In the genomic region with DNA sequence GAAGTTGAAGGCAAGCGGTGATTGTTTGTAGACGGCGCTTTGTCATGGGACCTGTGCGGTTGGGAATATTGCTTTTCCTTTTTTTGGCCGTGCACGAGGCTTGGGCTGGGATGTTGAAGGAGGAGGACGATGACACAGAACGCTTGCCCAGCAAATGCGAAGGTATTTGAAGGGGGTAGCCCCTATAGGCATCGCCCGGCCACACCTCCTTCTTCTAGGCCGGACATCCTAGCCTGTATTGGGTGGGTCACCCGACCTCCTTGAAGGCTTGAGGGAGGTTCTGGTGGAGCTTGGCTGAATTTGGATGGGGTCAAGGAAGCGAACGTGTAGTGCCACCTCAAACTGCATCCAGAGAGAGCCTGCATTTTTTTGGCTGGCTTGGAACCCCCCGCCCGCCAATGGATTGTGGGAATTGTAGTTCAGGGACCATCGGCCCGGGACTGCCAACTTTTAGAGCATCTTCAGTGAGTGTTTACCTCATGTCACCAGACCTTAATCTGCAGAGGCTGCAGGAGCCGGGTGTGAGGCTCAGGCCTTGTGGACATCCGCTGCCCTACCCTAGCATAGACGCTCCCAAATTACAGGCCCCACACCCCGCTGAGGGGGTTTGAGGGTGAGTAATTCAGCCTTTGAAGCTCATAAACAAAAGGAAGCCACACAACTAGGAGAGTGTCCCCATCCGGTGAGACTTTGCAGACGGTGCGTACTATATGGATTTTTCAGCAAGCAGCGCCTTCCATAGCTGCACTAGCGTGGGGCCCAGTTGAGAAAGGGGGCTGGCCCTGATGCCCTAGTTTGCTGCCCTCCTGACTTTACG, we compare ENCODE assay signal across 8 cellular contexts. TPM values are rescaled to one million over a fixed set of nuclear protein-coding genes. Genes with fewer than 3 reads are reported as not detected.
A peak's percentile ranks its signal among the peaks of the same experiment; 100 is the strongest.
DNase-seq lines count a peak whose midpoint lies in the region; ATAC-seq and TF ChIP-seq lines count a peak whose summit lies in the region.

No MANE protein-coding gene starts in this region.

- intact Hi-C loops in CD8-positive, alpha-beta T cell (cut with DNase I, micrococcal nuclease): loop anchor here (1.0 to 10.0 kb wide), 6 partner anchors 7 to 315 kb away; partner anchors contain the start of genes AP4M1 (in 2 of the 2), MCM7 (in 2 of the 2), ZNF3 (in 2 of the 2) and PPP1R35 (in 1 of the 2)
- intact Hi-C loops in heart right ventricle (cut with DNase I): loop anchor here in 4 of 10 donors (1.0 to 10.0 kb wide), 3 partner anchors 19 to 205 kb away; partner anchors contain the start of genes AP4M1 (in 3 of the 4), MCM7 (in 3 of the 4) and TRIM4 (in 1 of the 4)

- H3K9me3 ChIP-seq in CD8-positive, alpha-beta T cell (ENCODE audit: low read length): no peaks in the 10 kb centered on the region
- no peaks in the 10 kb centered on the region for H3K9me3 ChIP-seq in heart right ventricle

- peaks cover 35% of the 10 kb centered on the region for H3K4me1 Mint-ChIP-seq in CD8-positive, alpha-beta T cell (ENCODE audit: low read depth)
- peaks cover 35% of the 10 kb centered on the region for H3K4me1 Mint-ChIP-seq in activated naive CD8-positive, alpha-beta T cell treated with anti-CD3 and anti-CD28 coated beads, Interleukin-2, amount 50 U/mL, for 24 hours

- peak overlapping the region; percentile 80 for H3K4me3 ChIP-seq in CD8-positive, alpha-beta T cell (ENCODE audit: low read depth, low read length)
- H3K4me3 ChIP-seq in heart right ventricle (peak overlapping the region; percentile 51 to 86 (median 74)), urinary bladder (ENCODE audit: low read depth, low read length) (peak overlapping the region; percentile 46)

- CTCF ChIA-PET in CD8-positive, alpha-beta T cell (lab: Charles Lee): interaction anchor here (1.5 to 1.8 kb wide), 2 partner anchors 12 to 98 kb away, joined by 5 to 29 read pairs; no protein-coding TSS in a partner anchor
- CTCF ChIA-PET in RWPE1 (lab: Yijun Ruan, JAX): no interaction called here

- ATAC-seq in CD8-positive, alpha-beta T cell: peak; percentile 63
- peak; percentile 39 for ATAC-seq in GM19328 (IDR thresholded peaks at IDR 0.05; ENCODE audit: unreplicated experiment)
- peak; percentile 59 for ATAC-seq in HG03442 (IDR thresholded peaks at IDR 0.05; ENCODE audit: unreplicated experiment)
- peak; percentile 78 for ATAC-seq in activated naive CD8-positive, alpha-beta T cell treated with anti-CD3 and anti-CD28 coated beads, Interleukin-2, amount 50 U/mL, for 24 hours
- peak; percentile 63 to 78 (median 74) for ATAC-seq in heart right ventricle

- H3K9me3 Mint-ChIP-seq in CD8-positive, alpha-beta T cell: no peaks in the 10 kb centered on the region
- H3K9me3 Mint-ChIP-seq in activated naive CD8-positive, alpha-beta T cell treated with anti-CD3 and anti-CD28 coated beads, Interleukin-2, amount 50 U/mL, for 24 hours: no peaks in the 10 kb centered on the region

- DNase-seq in CD8-positive, alpha-beta T cell: peak; percentile 52 to 83 (median 61)
- peak; percentile 68 for DNase-seq in RWPE1 (ENCODE audit: low spot score)
- peak; percentile 61 for DNase-seq in activated naive CD8-positive, alpha-beta T cell treated with anti-CD3 and anti-CD28 coated beads, Interleukin-2, amount 50 U/mL, for 24 hours
- peak; percentile 51 to 69 for DNase-seq in heart right ventricle
- DNase-seq in pons (ENCODE audit: low spot score): peak; percentile 75

- TF ChIP-seq CTCF in CD8-positive, alpha-beta T cell (IDR thresholded peaks at IDR 0.05): no peak
- TF ChIP-seq CTCF in RWPE1 (conservative IDR thresholded peaks at IDR 0.05; ENCODE audit: low read depth) (no peak), heart right ventricle (IDR thresholded peaks at IDR 0.05) (no peak)

- no peaks in the 10 kb centered on the region for H3K36me3 ChIP-seq in CD8-positive, alpha-beta T cell (ENCODE audit: insufficient read depth, low read length)
- H3K36me3 ChIP-seq in heart right ventricle (peaks cover 0 to 20% (median 0%) of the 10 kb centered on the region in 9 donors), urinary bladder (ENCODE audit: insufficient read depth) (no peaks in the 10 kb centered on the region)

- POLR2A ChIA-PET in CD8-positive, alpha-beta T cell (lab: Charles Lee): interaction anchor here (0.7 to 2.5 kb wide), 10 partner anchors 10 to 236 kb away, joined by 3 to 28 read pairs (median 5); partner anchors contain the start of genes AP4M1, GAL3ST4, MCM7 and TRIM4
- POLR2A ChIA-PET in RWPE1 (lab: Yijun Ruan, JAX; ENCODE audit: low non-redundant PET): interaction anchor here (0.9 kb wide), 1 partner anchor 19 kb away, joined by 3 read pairs; the partner anchor contains the start of genes AP4M1 and MCM7

- H3K27ac Mint-ChIP-seq in CD8-positive, alpha-beta T cell: peak overlapping the region; percentile 93
- H3K27ac Mint-ChIP-seq in activated naive CD8-positive, alpha-beta T cell treated with anti-CD3 and anti-CD28 coated beads, Interleukin-2, amount 50 U/mL, for 24 hours: peak overlapping the region; percentile 99

- peaks cover 20% of the 10 kb centered on the region for H3K4me1 ChIP-seq in CD8-positive, alpha-beta T cell (ENCODE audit: insufficient read depth, low read length)
- H3K4me1 ChIP-seq in heart right ventricle (peaks cover 5 to 27% (median 17%) of the 10 kb centered on the region in 9 donors), urinary bladder (ENCODE audit: insufficient read depth) (no peaks in the 10 kb centered on the region)

- no peaks in the 10 kb centered on the region for H3K27me3 ChIP-seq in CD8-positive, alpha-beta T cell (ENCODE audit: insufficient read depth, low read length)
- H3K27me3 ChIP-seq in heart right ventricle: no peaks in the 10 kb centered on the region

- H3K27ac ChIP-seq in CD8-positive, alpha-beta T cell (ENCODE audit: low read depth, low read length): peak overlapping the region; percentile 88
- H3K27ac ChIP-seq in RWPE1: peak overlapping the region; percentile 88
- peak overlapping the region; percentile 83 to 94 (median 89) for H3K27ac ChIP-seq in heart right ventricle
- peak overlapping the region; percentile 40 for H3K27ac ChIP-seq in urinary bladder (ENCODE audit: low read depth)

- H3K27me3 Mint-ChIP-seq in CD8-positive, alpha-beta T cell (ENCODE audit: low read depth): no peaks in the 10 kb centered on the region
- H3K27me3 Mint-ChIP-seq in activated naive CD8-positive, alpha-beta T cell treated with anti-CD3 and anti-CD28 coated beads, Interleukin-2, amount 50 U/mL, for 24 hours: no peaks in the 10 kb centered on the region

- H3K36me3 Mint-ChIP-seq in CD8-positive, alpha-beta T cell: peaks cover 39% of the 10 kb centered on the region
- peaks cover 15% of the 10 kb centered on the region for H3K36me3 Mint-ChIP-seq in activated naive CD8-positive, alpha-beta T cell treated with anti-CD3 and anti-CD28 coated beads, Interleukin-2, amount 50 U/mL, for 24 hours (ENCODE audit: low read depth)

- peak overlapping the region; percentile 99 for H3K4me3 Mint-ChIP-seq in CD8-positive, alpha-beta T cell
- peak overlapping the region; percentile 94 for H3K4me3 Mint-ChIP-seq in activated naive CD8-positive, alpha-beta T cell treated with anti-CD3 and anti-CD28 coated beads, Interleukin-2, amount 50 U/mL, for 24 hours

- 6 to 7% methylated on average over 29 of the region's 29 CpGs for WGBS in heart right ventricle, 2 donors
- 3% methylated on average over 29 of the region's 29 CpGs for WGBS in urinary bladder

RNA-seq across cellular contexts. Expression of gene CNPY4, which starts 0.5 kb away (rescaled TPM):
- 10 to 100 TPM; 21.4 to 24.4 TPM for total RNA-seq in CD8-positive, alpha-beta T cell
- total RNA-seq in heart right ventricle: 10 to 100 TPM in 1 of 10 donors, 1 to 10 TPM in 9; 4.9 to 10.8 (median 6.6) TPM
- 10 to 100 TPM; 11.7 to 13.7 TPM for polyA plus RNA-seq in heart right ventricle
- total RNA-seq in urinary bladder: 34.5 TPM
- 26.1 TPM for polyA plus RNA-seq in urinary bladder

RNA-seq across cellular contexts. Expression of gene TAF6, which starts 0.8 kb away (rescaled TPM):
- 10 to 100 TPM; 24.9 to 31.6 TPM for total RNA-seq in CD8-positive, alpha-beta T cell
- 10 to 100 TPM; 28.0 to 43.3 (median 31.0) TPM for total RNA-seq in heart right ventricle
- polyA plus RNA-seq in heart right ventricle: 10 to 100 TPM; 23.5 to 33.6 TPM
- 20.6 TPM for total RNA-seq in urinary bladder
- polyA plus RNA-seq in urinary bladder: 55.4 TPM

RNA-seq across cellular contexts. Expression of gene MBLAC1, which starts 6.9 kb away (rescaled TPM):
- 1 to 10 TPM; 4.2 to 4.6 TPM for total RNA-seq in CD8-positive, alpha-beta T cell
- total RNA-seq in heart right ventricle: 1 to 10 TPM; 1.2 to 3.5 (median 2.0) TPM
- 1 to 10 TPM; 2.6 to 2.9 TPM for polyA plus RNA-seq in heart right ventricle
- total RNA-seq in urinary bladder: 1.3 TPM
- 4.7 TPM for polyA plus RNA-seq in urinary bladder

RNA-seq across cellular contexts. Expression of gene AP4M1, which starts 18.5 kb away (rescaled TPM):
- 1 to 10 TPM; 2.8 to 3.9 TPM for total RNA-seq in CD8-positive, alpha-beta T cell
- total RNA-seq in heart right ventricle: 10 to 100 TPM in 9 of 10 donors, 1 to 10 TPM in 1; 8.4 to 14.4 (median 11.0) TPM
- 10 to 100 TPM; 15.9 to 20.6 TPM for polyA plus RNA-seq in heart right ventricle
- 13.9 TPM for total RNA-seq in urinary bladder
- 23.9 TPM for polyA plus RNA-seq in urinary bladder

RNA-seq across cellular contexts. Expression of gene MCM7, which starts 18.7 kb away (rescaled TPM):
- 10 to 100 TPM; 63.7 to 64.6 TPM for total RNA-seq in CD8-positive, alpha-beta T cell
- total RNA-seq in heart right ventricle (10 to 100 TPM; 11.6 to 30.4 (median 15.5) TPM), urinary bladder (44.6 TPM)
- polyA plus RNA-seq in heart right ventricle (10 to 100 TPM; 22.7 to 25.1 TPM), urinary bladder (62.5 TPM)

Comparison
In these comparisons a context has a peak if more than half of its experiments do, and no peak if none do; other contexts are left out.
1. Peak in every context shown above with its lines: DNase-seq, ATAC-seq, H3K4me3 ChIP-seq and H3K27ac ChIP-seq.